Comparison of ENCODE assay signal across 3 cellular contexts in genomic region chr2:14355102-14355501, GRCh38.
A peak's percentile ranks its signal among the peaks of the same experiment; 100 is the strongest.
TF ChIP-seq lines count a peak whose summit lies in the region.

No MANE protein-coding gene starts in this region.

TF ChIP-seq in HepG2, 621 proteins besides CTCF, POLR2A, EP300 and RAD21 (continues in another document):
- TF ChIP-seq AHDC1 (CRISPR knock-in tag; IDR thresholded peaks at IDR 0.05; ENCODE audit: borderline replicate concordance) (no peak), ZFP91 (CRISPR knock-in tag; IDR thresholded peaks at IDR 0.05; ENCODE audit: borderline replicate concordance) (no peak), KMT2A (CRISPR knock-in tag; IDR thresholded peaks at IDR 0.05) (no peak), ZFP36L1 (CRISPR knock-in tag; IDR thresholded peaks at IDR 0.05) (no peak), ZNF20 (CRISPR knock-in tag; IDR thresholded peaks at IDR 0.05) (no peak), MAFG (CRISPR knock-in tag; IDR thresholded peaks at IDR 0.05) (no peak), SMYD3 (CRISPR knock-in tag; IDR thresholded peaks at IDR 0.05) (no peak), PLRG1 (conservative IDR thresholded peaks at IDR 0.05) (no peak), DPF2 (CRISPR knock-in tag; IDR thresholded peaks at IDR 0.05; ENCODE audit: borderline replicate concordance, low read depth) (no peak), MAFF (IDR thresholded peaks at IDR 0.05; ENCODE audit: low read depth, low read length) (0 out of 2 replicates have a peak, but pooled peaks have one; percentile 30), CEBPG (CRISPR knock-in tag; IDR thresholded peaks at IDR 0.05) (no peak), MAFK (conservative IDR thresholded peaks at IDR 0.05 in 1 of 2, IDR thresholded peaks at IDR 0.05 in 1 of 2; ENCODE audit: low read length in 2 of 2) (peak; percentile 54 to 74; a peak in 3 of 4 replicates), ZNF724P (CRISPR knock-in tag; IDR thresholded peaks at IDR 0.05; ENCODE audit: borderline replicate concordance) (no peak)

TF ChIP-seq in A549, 52 proteins besides CTCF, POLR2A, EP300 and RAD21:
- TF ChIP-seq TFCP2L1 (CRISPR knock-in tag; IDR thresholded peaks at IDR 0.05) = no peak
- peak; percentile 23 for TF ChIP-seq MAFK (IDR thresholded peaks at IDR 0.05; ENCODE audit: partially characterized antibody)

TF ChIP-seq in IMR-90, 13 proteins besides CTCF, POLR2A, EP300 and RAD21:
- no peak for TF ChIP-seq USF2 (IDR thresholded peaks at IDR 0.05; ENCODE audit: low read depth, low read length)
- peak; percentile 13; the same call in 1 of the 2 replicates for TF ChIP-seq MAFK (IDR thresholded peaks at IDR 0.05; ENCODE audit: low read depth, low read length)
